In genomic region chr5:5505848-5506247, GRCh38 we compare ENCODE assay signal across 17 cellular contexts.
DNase-seq lines count a peak whose midpoint lies in the region; ATAC-seq and FAIRE-seq lines count a peak whose summit lies in the region.
"Had no signal": no experiment of that assay in that cellular context is flagged by ENCODE, and none has a peak within 500 bp of the region (broad histone marks: within the 10 kb centered on the region; RNA-seq: fewer than 3 reads in every experiment).

No MANE protein-coding gene starts in this region.

- peak; percentile 4 for FAIRE-seq in endometrium (lab: Jason Lieb, UNC)
- FAIRE-seq: H1 had no signal

- ATAC-seq in GM18868 (IDR thresholded peaks at IDR 0.05; ENCODE audit: unreplicated experiment) (peak; percentile 52), HG02852 (IDR thresholded peaks at IDR 0.05; ENCODE audit: unreplicated experiment) (peak; percentile 71), GM21367 (IDR thresholded peaks at IDR 0.05; ENCODE audit: unreplicated experiment) (no peak), GM18861 (IDR thresholded peaks at IDR 0.05; ENCODE audit: unreplicated experiment) (no peak)

- peaks cover 0 to 16% (median 10%) of the 10 kb centered on the region in 10 experiments; a peak in 12 of 20 replicates for H3K4me1 ChIP-seq in BLaER1 treated with 17β-estradiol and CSF1 and Interleukin-3, amounts not matched to agents 10 nM and 100 nM

- no peak overlapping the region for H3K27ac ChIP-seq in BLaER1 treated with 17β-estradiol and CSF1 and Interleukin-3, amounts not matched to agents 10 nM and 100 nM
- H3K27ac ChIP-seq: HL-60 had no signal

- H3K36me3 ChIP-seq in BLaER1 treated with 17β-estradiol and CSF1 and Interleukin-3, amounts not matched to agents 10 nM and 100 nM, result no peaks in the 10 kb centered on the region

- no peaks in the 10 kb centered on the region; a peak in 1 of 22 replicates for H3K27me3 ChIP-seq in BLaER1 treated with 17β-estradiol and CSF1 and Interleukin-3, amounts not matched to agents 10 nM and 100 nM

- H3K4me3 ChIP-seq in BLaER1 treated with 17β-estradiol and CSF1 and Interleukin-3, amounts not matched to agents 10 nM and 100 nM, result no peak overlapping the region

- DNase-seq in NCI-H2081 (lab: John Stamatoyannopoulos, UW), result no peak
- DNase-seq: 8988T; AML-193; C1 segment of cervical spinal cord; CD4-positive, alpha-beta T cell; DND-41; GF-D8; HCEC 1CT; HFFc6 had no signal

- peaks cover 4 to 15% (median 11%) of the 10 kb centered on the region in 11 experiments; a peak in 12 of 22 replicates for H3K9me3 ChIP-seq in BLaER1 treated with 17β-estradiol and CSF1 and Interleukin-3, amounts not matched to agents 10 nM and 100 nM (replicated peaks in 1 of 11)

- H3K4me2 ChIP-seq in BLaER1 treated with 17β-estradiol and CSF1 and Interleukin-3, amounts not matched to agents 10 nM and 100 nM, result peak overlapping the region in 6 of 11 experiments; percentile 5 to 49 (median 36); a peak in 7 of 22 replicates

- H4K20me1 ChIP-seq in BLaER1 treated with 17β-estradiol and CSF1 and Interleukin-3, amounts not matched to agents 10 nM and 100 nM, result no peaks in the 10 kb centered on the region

- no peak overlapping the region for H3K9ac ChIP-seq in BLaER1 treated with 17β-estradiol and CSF1 and Interleukin-3, amounts not matched to agents 10 nM and 100 nM

Comparison
In these comparisons a context has a peak if more than half of its experiments do, and no peak if none do; other contexts are left out.
1. ATAC-seq: peak in GM18868 (single experiment) and HG02852 (single experiment); none in GM21367 (single experiment) and GM18861 (single experiment).